ENCODE assay signal across 7 cellular contexts in genomic region chr14:70173569-70173968, GRCh38. TPM values are rescaled to one million over a fixed set of nuclear protein-coding genes. Genes with fewer than 3 reads are reported as not detected.
"Had no signal": no experiment of that assay in that cellular context is flagged by ENCODE, and none has a peak within 500 bp of the region (broad histone marks: within the 10 kb centered on the region; RNA-seq: fewer than 3 reads in every experiment).

No MANE protein-coding gene starts in this region.

- ATAC-seq: HepG2, K562 had no signal

- H3K27ac ChIP-seq: HL-60 had no signal

- H3K4me3 ChIP-seq: K562 had no signal

- DNase-seq: IMR-90, KBM-7 had no signal

RNA-seq across cellular contexts. Expression of gene SLC8A3, which starts 15.2 kb away (rescaled TPM):
- total RNA-seq: HT-29, K562 had no signal
- polyA plus RNA-seq: IgD-negative memory B cell, IMR-90, K562 had no signal
